Comparison of ENCODE assay signal across 11 cellular contexts in genomic region chr5:127870914-127871313, GRCh38.
DNase-seq lines count a peak whose midpoint lies in the region; ATAC-seq, FAIRE-seq and TF ChIP-seq lines count a peak whose summit lies in the region.
"Had no signal": no experiment of that assay in that cellular context is flagged by ENCODE, and none has a peak within 500 bp of the region (broad histone marks: within the 10 kb centered on the region; RNA-seq: fewer than 3 reads in every experiment).

No MANE protein-coding gene starts in this region.

- peaks cover 25% of the 10 kb centered on the region for H3K4me1 Mint-ChIP-seq in MCF 10A (ENCODE audit: insufficient read depth, unreplicated experiment)
- H3K4me1 Mint-ChIP-seq in WTC11, result no peaks in the 10 kb centered on the region
- H3K4me1 Mint-ChIP-seq in naive thymus-derived CD4-positive, alpha-beta T cell, result no peaks in the 10 kb centered on the region
- H3K4me1 Mint-ChIP-seq: activated naive CD4-positive, alpha-beta T cell treated with anti-CD3 and anti-CD28 coated beads, Interleukin-2, amount 50 U/mL, for 24 hours had no signal

- H3K4me3 Mint-ChIP-seq in MCF 10A (ENCODE audit: unreplicated experiment), result no peak overlapping the region
- H3K4me3 Mint-ChIP-seq in WTC11, result no peak overlapping the region
- H3K4me3 Mint-ChIP-seq in naive thymus-derived CD4-positive, alpha-beta T cell, result no peak overlapping the region
- H3K4me3 Mint-ChIP-seq: activated naive CD4-positive, alpha-beta T cell treated with anti-CD3 and anti-CD28 coated beads, Interleukin-2, amount 50 U/mL, for 24 hours; naive B cell had no signal

- intact Hi-C loops in MCF 10A (cut with micrococcal nuclease), result loop anchor here (10.0 kb wide), 1 partner anchor 804 kb away; no protein-coding TSS in a partner anchor
- intact Hi-C loops in naive thymus-derived CD4-positive, alpha-beta T cell (cut with micrococcal nuclease), result loop anchor here in 1 of 2 donors (10.0 kb wide), 1 partner anchor 804 kb away; no protein-coding TSS in a partner anchor

- no TSS peak for BruUV-seq in MCF 10A (replicated peaks; lab: Mats Ljungman, UMichigan)

- H3K27ac ChIP-seq in naive thymus-derived CD4-positive, alpha-beta T cell (ENCODE audit: low read depth, low read length), result no peak overlapping the region

- H3K27me3 Mint-ChIP-seq in MCF 10A (ENCODE audit: insufficient read depth, unreplicated experiment) (no peaks in the 10 kb centered on the region), WTC11 (ENCODE audit: low read depth) (no peaks in the 10 kb centered on the region)
- peaks cover 0 to 12% (median 4%) of the 10 kb centered on the region in 5 donors for H3K27me3 Mint-ChIP-seq in naive thymus-derived CD4-positive, alpha-beta T cell

- CTCF ChIA-PET in MCF 10A (lab: Yijun Ruan, JAX) (interaction anchor here (1.0 to 1.9 kb wide), 5 partner anchors 12 to 307 kb away, joined by 3 to 6 read pairs (median 4); no protein-coding TSS in a partner anchor), WTC11 (lab: Charles Lee) (interaction anchor here (1.3 to 2.4 kb wide), 2 partner anchors 307 to 330 kb away, joined by 5 to 6 read pairs; no protein-coding TSS in a partner anchor), GM10248 (lab: Yijun Ruan, JAX) (interaction anchor here (1.6 to 4.9 kb wide), 2 partner anchors 12 to 274 kb away, joined by 3 to 21 read pairs; no protein-coding TSS in a partner anchor)
- CTCF ChIA-PET in naive thymus-derived CD4-positive, alpha-beta T cell (lab: Charles Lee), result no interaction called here

- no peak for DNase-seq in GM12892 (ENCODE audit: insufficient read length)
- peak; percentile 53 for DNase-seq in MCF 10A (ENCODE audit: unreplicated experiment)
- peak; percentile 35 for DNase-seq in midbrain (lab: John Stamatoyannopoulos, UW)
- no peak for DNase-seq in WTC11 (ENCODE audit: low spot score)
- no peak for DNase-seq in GM10248 (ENCODE audit: extremely low spot score)
- no peak for DNase-seq in naive thymus-derived CD4-positive, alpha-beta T cell
- no peak for DNase-seq in MV-4-11 (lab: John Stamatoyannopoulos, UW)
- DNase-seq: naive B cell, NCI-H1930 had no signal

- no peaks in the 10 kb centered on the region for H3K4me1 ChIP-seq in naive thymus-derived CD4-positive, alpha-beta T cell (ENCODE audit: control insufficient read depth in 2 of 2, insufficient read depth in 2 of 2, low read length in 2 of 2)

- POLR2A ChIA-PET in MCF 10A (lab: Yijun Ruan, JAX), result interaction anchor here (0.9 to 2.5 kb wide), 4 partner anchors 11 to 211 kb away, joined by 3 to 12 read pairs (median 10); no protein-coding TSS in a partner anchor
- POLR2A ChIA-PET in WTC11 (lab: Charles Lee), result no interaction called here
- POLR2A ChIA-PET in GM10248 (lab: Yijun Ruan, JAX), result no interaction called here
- POLR2A ChIA-PET in naive thymus-derived CD4-positive, alpha-beta T cell (lab: Charles Lee), result interaction anchor here (0.6 kb wide), 1 partner anchor 32 kb away, joined by 3 read pairs; no protein-coding TSS in a partner anchor

- H3K4me3 ChIP-seq in naive thymus-derived CD4-positive, alpha-beta T cell (ENCODE audit: low read length), result no peak overlapping the region

- FAIRE-seq in GM12892 (lab: Jason Lieb, UNC), result peak; percentile 54

- no peak for TF ChIP-seq POLR2A in GM12892 (IDR thresholded peaks at IDR 0.05; ENCODE audit: low read depth, low read length)

- no peak for TF ChIP-seq CTCF in MCF 10A (IDR thresholded peaks at IDR 0.05; ENCODE audit: unreplicated experiment)
- TF ChIP-seq CTCF in WTC11 (IDR thresholded peaks at IDR 0.05), result no peak
- no peak for TF ChIP-seq CTCF in GM10248 (IDR thresholded peaks at IDR 0.05; ENCODE audit: control extremely low read depth, extremely low read depth, low read depth, missing control alignments)

- H3K36me3 Mint-ChIP-seq in MCF 10A (ENCODE audit: insufficient read depth, unreplicated experiment), result peaks cover 7% of the 10 kb centered on the region
- H3K36me3 Mint-ChIP-seq in WTC11, result no peaks in the 10 kb centered on the region
- H3K36me3 Mint-ChIP-seq in naive thymus-derived CD4-positive, alpha-beta T cell, result no peaks in the 10 kb centered on the region
- H3K36me3 Mint-ChIP-seq: activated naive CD4-positive, alpha-beta T cell treated with anti-CD3 and anti-CD28 coated beads, Interleukin-2, amount 50 U/mL, for 24 hours; naive B cell had no signal

- H3K9me3 Mint-ChIP-seq in MCF 10A (ENCODE audit: unreplicated experiment) (no peaks in the 10 kb centered on the region), WTC11 (no peaks in the 10 kb centered on the region)
- H3K9me3 Mint-ChIP-seq in naive thymus-derived CD4-positive, alpha-beta T cell, result no peaks in the 10 kb centered on the region
- H3K9me3 Mint-ChIP-seq: activated naive CD4-positive, alpha-beta T cell treated with anti-CD3 and anti-CD28 coated beads, Interleukin-2, amount 50 U/mL, for 24 hours; naive B cell had no signal

- H3K36me3 ChIP-seq in naive thymus-derived CD4-positive, alpha-beta T cell (ENCODE audit: control insufficient read depth in 2 of 3, insufficient read depth in 3 of 3, low read length in 3 of 3), result no peaks in the 10 kb centered on the region

- peak; percentile 56 for ATAC-seq in HG02763 (IDR thresholded peaks at IDR 0.05; ENCODE audit: unreplicated experiment)
- ATAC-seq in WTC11, result no peak; the same call in 1 of the 2 replicates
- ATAC-seq in naive thymus-derived CD4-positive, alpha-beta T cell, result no peak

- H3K27me3 ChIP-seq in naive thymus-derived CD4-positive, alpha-beta T cell (ENCODE audit: control insufficient read depth in 2 of 2, insufficient read depth in 2 of 2, low read length in 2 of 2), result no peaks in the 10 kb centered on the region

- H3K27ac Mint-ChIP-seq in MCF 10A (ENCODE audit: low read depth, unreplicated experiment) (peak overlapping the region; percentile 97), WTC11 (no peak overlapping the region)
- no peak overlapping the region for H3K27ac Mint-ChIP-seq in naive thymus-derived CD4-positive, alpha-beta T cell
- H3K27ac Mint-ChIP-seq: activated naive CD4-positive, alpha-beta T cell treated with anti-CD3 and anti-CD28 coated beads, Interleukin-2, amount 50 U/mL, for 24 hours; naive B cell had no signal

- no peaks in the 10 kb centered on the region for H3K9me3 ChIP-seq in naive thymus-derived CD4-positive, alpha-beta T cell (ENCODE audit: control insufficient read depth in 2 of 3, low read length in 3 of 3)

TF ChIP-seq in WTC11, 78 proteins besides CTCF, POLR2A, EP300 and RAD21 (continues in another document):
- TF ChIP-seq ARID4B (CRISPR knock-in tag; IDR thresholded peaks at IDR 0.05; ENCODE audit: borderline replicate concordance) (no peak), ZNF121 (CRISPR knock-in tag; IDR thresholded peaks at IDR 0.05) (no peak), NFYB (CRISPR knock-in tag; conservative IDR thresholded peaks at IDR 0.05; ENCODE audit: low read depth) (no peak), E2F4 (CRISPR knock-in tag; IDR thresholded peaks at IDR 0.05; ENCODE audit: borderline replicate concordance, low read depth) (no peak), USF1 (CRISPR knock-in tag; IDR thresholded peaks at IDR 0.05) (no peak)

Comparison
In these comparisons a context has a peak if more than half of its experiments do, and no peak if none do; other contexts are left out.
1. DNase-seq: peak in MCF 10A (single experiment) and midbrain (single experiment); none in GM12892 (single experiment), WTC11 (single experiment), GM10248 (single experiment), naive thymus-derived CD4-positive, alpha-beta T cell (0 of 9) and MV-4-11 (single experiment).
2. POLR2A ChIA-PET loops: an anchor here in MCF 10A (0.9 to 2.5 kb wide) and naive thymus-derived CD4-positive, alpha-beta T cell (0.6 kb wide); none called in WTC11 and GM10248.